ENCODE assay signal across 8 cellular contexts in genomic region chr12:42953021-42953420, GRCh38.
"Had no signal": no experiment of that assay in that cellular context is flagged by ENCODE, and none has a peak within 500 bp of the region (broad histone marks: within the 10 kb centered on the region; RNA-seq: fewer than 3 reads in every experiment).

No MANE protein-coding gene starts in this region.

- H3K27me3 Mint-ChIP-seq: IgD-negative memory B cell had no signal

- H3K27ac Mint-ChIP-seq: GM23338, HFFc6 had no signal

- FAIRE-seq: HepG2 had no signal

- DNase-seq: H7, HFFc6, KBM-7 had no signal

- H3K27ac ChIP-seq: HL-60 had no signal

- H3K4me3 Mint-ChIP-seq: GM23338, HFFc6, IgD-negative memory B cell had no signal

- H3K4me3 ChIP-seq: GM23338, HAP-1 had no signal

- H3K36me3 Mint-ChIP-seq: IgD-negative memory B cell had no signal

- H3K36me3 ChIP-seq: HAP-1 had no signal

- H3K4me1 ChIP-seq: HAP-1 had no signal

- H3K4me1 Mint-ChIP-seq: GM23338, IgD-negative memory B cell had no signal
